Comparison of ENCODE assay signal across 19 cellular contexts in the genomic region with DNA sequence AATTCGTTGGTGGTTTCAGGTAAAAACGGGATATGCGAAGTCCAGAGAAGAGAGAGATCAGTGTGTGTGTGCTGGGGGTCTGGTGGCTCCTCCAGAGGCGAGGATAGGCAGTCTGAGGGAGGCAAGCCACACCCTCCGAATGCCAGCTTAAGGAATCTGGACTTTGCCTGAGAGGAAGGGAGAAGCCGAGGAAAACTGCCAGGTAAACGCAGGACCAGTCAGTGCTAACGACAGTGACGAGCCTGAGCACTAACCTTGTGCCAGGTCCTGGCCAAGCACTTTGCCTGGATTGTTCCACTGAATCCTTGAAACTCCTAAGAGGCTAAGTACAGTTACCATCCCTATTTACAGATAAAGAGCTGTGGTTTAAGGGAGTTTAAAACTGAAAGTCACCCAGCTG. TPM values are rescaled to one million over a fixed set of nuclear protein-coding genes. Genes with fewer than 3 reads are reported as not detected.
DNase-seq lines count a peak whose midpoint lies in the region; ATAC-seq and TF ChIP-seq lines count a peak whose summit lies in the region.
"Had no signal": no experiment of that assay in that cellular context is flagged by ENCODE, and none has a peak within 500 bp of the region (broad histone marks: within the 10 kb centered on the region; RNA-seq: fewer than 3 reads in every experiment).

No MANE protein-coding gene starts in this region.

- H3K27ac ChIP-seq in right cardiac atrium (ENCODE audit: low read length) (no peak overlapping the region), mammary epithelial cell (ENCODE audit: insufficient read depth, low read depth, low read length) (peak overlapping the region; percentile 35), vagina (peak overlapping the region; percentile 53)
- H3K27ac ChIP-seq: brain microvascular endothelial cell, SJSA1 had no signal

- ATAC-seq in Right ventricle myocardium superior (ENCODE audit: poor library complexity) (peak; percentile 18), right cardiac atrium (no peak), HG02623 (IDR thresholded peaks at IDR 0.05; ENCODE audit: unreplicated experiment) (no peak)

- no peak for TF ChIP-seq POLR2A in vagina (IDR thresholded peaks at IDR 0.05)

- no TSS peak for BruUV-seq in mammary epithelial cell (replicated peaks; lab: Mats Ljungman, UMichigan)

- no peak overlapping the region for H3K4me3 ChIP-seq in right cardiac atrium (ENCODE audit: low read length)
- H3K4me3 ChIP-seq in mammary epithelial cell (replicated peaks in 1 of 3; ENCODE audit: insufficient read depth in 1 of 3, low read depth in 2 of 3, low read length in 3 of 3): no peak overlapping the region
- H3K4me3 ChIP-seq in vagina: no peak overlapping the region
- H3K4me3 ChIP-seq: SJSA1, smooth muscle cell had no signal

- CTCF ChIA-PET in mammary epithelial cell (lab: Charles Lee; ENCODE audit: low non-redundant PET): no interaction called here

- H3K4me1 ChIP-seq in right cardiac atrium (ENCODE audit: control insufficient read depth, insufficient read depth, low read length) (no peaks in the 10 kb centered on the region), mammary epithelial cell (ENCODE audit: insufficient read depth, low read length) (peaks cover 17% of the 10 kb centered on the region), vagina (peaks cover 11% of the 10 kb centered on the region)
- H3K4me1 ChIP-seq: SJSA1 had no signal

- DNase-seq in Right ventricle myocardium superior (no peak), right cardiac atrium (no peak), mammary epithelial cell (no peak), mucosa of gallbladder (ENCODE audit: low spot score) (peak; percentile 89), vagina (ENCODE audit: extremely low spot score in 2 of 2) (no peak), ureter (ENCODE audit: low spot score) (no peak), inferior parietal cortex (ENCODE audit: extremely low spot score) (no peak)
- DNase-seq: activated naive CD4-positive, alpha-beta T cell; brain microvascular endothelial cell; effector CD4-positive, alpha-beta T cell; foreskin fibroblast; GDM1; NCI-H1105; NCI-H2171 treated with DMSO at 0.1 percent for 48 hours had no signal

- peaks cover 2% of the 10 kb centered on the region for H3K79me2 ChIP-seq in mammary epithelial cell (ENCODE audit: insufficient read depth, low read length)

- H3K9me3 ChIP-seq in right cardiac atrium (ENCODE audit: control insufficient read depth, low read length) (no peaks in the 10 kb centered on the region), mammary epithelial cell (replicated peaks; ENCODE audit: insufficient read depth, low read length) (no peaks in the 10 kb centered on the region), vagina (no peaks in the 10 kb centered on the region)
- H3K9me3 ChIP-seq: SJSA1 had no signal

- WGBS in right cardiac atrium: 89% methylated on average over 9 of the region's 9 CpGs
- WGBS in mammary epithelial cell (ENCODE audit: low coverage, missing lambda C conversion rate): 91% methylated on average over 9 of the region's 9 CpGs

- in situ Hi-C loops in mammary epithelial cell (cut with MboI; ENCODE audit: low sequenced_read_pairs in 2 of 2): no loop called here

- TF ChIP-seq CTCF in mammary epithelial cell (conservative IDR thresholded peaks at IDR 0.05 in 1 of 2, IDR thresholded peaks at IDR 0.05 in 1 of 2; ENCODE audit: extremely low read depth in 1 of 2, insufficient read depth in 1 of 2, low read depth in 1 of 2, low read length in 2 of 2): no peak
- no peak for TF ChIP-seq CTCF in vagina (IDR thresholded peaks at IDR 0.05)

- H3K36me3 ChIP-seq in mammary epithelial cell (ENCODE audit: insufficient read depth, low read length): peaks cover 54% of the 10 kb centered on the region
- peaks cover 0 to 72% of the 10 kb centered on the region in 2 donors for H3K36me3 ChIP-seq in vagina

- H3K4me2 ChIP-seq in mammary epithelial cell (ENCODE audit: insufficient read depth, low read depth, low read length): peak overlapping the region; percentile 41
- H3K4me2 ChIP-seq: smooth muscle cell had no signal

- no peaks in the 10 kb centered on the region for H4K20me1 ChIP-seq in mammary epithelial cell (ENCODE audit: insufficient read depth, low read length)

- no peaks in the 10 kb centered on the region for H3K27me3 ChIP-seq in right cardiac atrium (ENCODE audit: control insufficient read depth, insufficient read depth)
- H3K27me3 ChIP-seq in mammary epithelial cell (ENCODE audit: insufficient read depth, low read length): no peaks in the 10 kb centered on the region
- no peaks in the 10 kb centered on the region for H3K27me3 ChIP-seq in vagina
- H3K27me3 ChIP-seq: brain microvascular endothelial cell, SJSA1 had no signal

- peak overlapping the region; percentile 23 for H3K9ac ChIP-seq in mammary epithelial cell (ENCODE audit: insufficient read depth, low read length)

- no peak overlapping the region for H2AFZ ChIP-seq in mammary epithelial cell (ENCODE audit: low read depth, low read length)

- dilution Hi-C loops in mammary epithelial cell (cut with HindIII; ENCODE audit: low sequenced_read_pairs): no loop called here

- intact Hi-C loops in Right ventricle myocardium superior (cut with DNase I): no loop called here
- intact Hi-C loops in right cardiac atrium (cut with DNase I): no loop called here
- intact Hi-C loops in mammary epithelial cell (cut with micrococcal nuclease): no loop called here
- intact Hi-C loops in vagina (cut with DNase I): no loop called here

RNA-seq across cellular contexts. Expression of a gene that starts 15.3 kb away (rescaled TPM):
- total RNA-seq in Right ventricle myocardium superior (15.7 TPM), right cardiac atrium (10 to 100 TPM; 14.8 to 21.0 (median 15.8) TPM), mammary epithelial cell (10 to 100 TPM in 1 of 2 donors, 1 to 10 TPM in 1; 7.5 to 62.7 TPM), mucosa of gallbladder (71.4 TPM), vagina (56.5 TPM), ureter (60.6 TPM)
- polyA plus RNA-seq in right cardiac atrium (11.7 TPM), mammary epithelial cell (19.3 TPM)
- polyA minus RNA-seq in mammary epithelial cell: 46.8 TPM

RNA-seq across cellular contexts. Expression of a gene that starts 23.5 kb away (rescaled TPM):
- total RNA-seq in Right ventricle myocardium superior (not detected), right cardiac atrium (not detected), mammary epithelial cell (not detected), mucosa of gallbladder (not detected), vagina (not detected), ureter (not detected)
- polyA plus RNA-seq in right cardiac atrium (not detected), mammary epithelial cell (not detected)
- polyA minus RNA-seq in mammary epithelial cell: not detected
- total RNA-seq: activated CD8-positive, alpha-beta memory T cell treated with anti-CD3 and anti-CD28 coated beads for 36 hours; omental fat pad; SJSA1; smooth muscle cell had no signal
- polyA plus RNA-seq: smooth muscle cell had no signal

RNA-seq across cellular contexts. Expression of a gene that starts 41.4 kb away (rescaled TPM):
- total RNA-seq in Right ventricle myocardium superior (0.19 TPM), right cardiac atrium (1 to 10 TPM in 1 of 4 donors, under 1 TPM in 2, not detected in 1; 0.26 to 1.4 (median 0.32) TPM), mammary epithelial cell (100 to 1,000 TPM; 104 to 111 TPM), mucosa of gallbladder (10.5 TPM), vagina (16.2 TPM), ureter (69.2 TPM)
- polyA plus RNA-seq in right cardiac atrium (0.34 TPM), mammary epithelial cell (163 TPM)
- 112 TPM for polyA minus RNA-seq in mammary epithelial cell
